Comparison of ENCODE assay signal across 16 cellular contexts in genomic region chr17:64092952-64093451, GRCh38. TPM values are rescaled to one million over a fixed set of nuclear protein-coding genes. Genes with fewer than 3 reads are reported as not detected.
DNase-seq lines count a peak whose midpoint lies in the region; ATAC-seq and TF ChIP-seq lines count a peak whose summit lies in the region.
"Had no signal": no experiment of that assay in that cellular context is flagged by ENCODE, and none has a peak within 500 bp of the region (broad histone marks: within the 10 kb centered on the region; RNA-seq: fewer than 3 reads in every experiment).

No MANE protein-coding gene starts in this region.

- TF ChIP-seq CTCF in choroid plexus epithelial cell (conservative IDR thresholded peaks at IDR 0.05; ENCODE audit: low read depth, low read length) (no peak), upper lobe of left lung (IDR thresholded peaks at IDR 0.05) (no peak)

- H3K9me3 ChIP-seq in upper lobe of left lung, result no peaks in the 10 kb centered on the region
- H3K9me3 ChIP-seq: HAP-1 had no signal

- H3K36me3 Mint-ChIP-seq in activated T-cell treated with anti-CD3 and anti-CD28 coated beads, Interleukin-2, amount 50 U/mL, for 24 hours (ENCODE audit: low read depth), result peaks cover 39% of the 10 kb centered on the region

- peaks cover 76% of the 10 kb centered on the region for H3K4me1 Mint-ChIP-seq in activated T-cell treated with anti-CD3 and anti-CD28 coated beads, Interleukin-2, amount 50 U/mL, for 24 hours (ENCODE audit: low read depth)

- no peak for TF ChIP-seq EP300 in upper lobe of left lung (IDR thresholded peaks at IDR 0.05)

- no peaks in the 10 kb centered on the region for H3K27me3 ChIP-seq in upper lobe of left lung
- H3K27me3 ChIP-seq: foreskin keratinocyte had no signal

- ATAC-seq in upper lobe of left lung (ENCODE audit: low FRiP score in 2 of 2) (no peak), HG03139 (IDR thresholded peaks at IDR 0.05; ENCODE audit: unreplicated experiment) (no peak)
- ATAC-seq: foreskin keratinocyte had no signal

- no peak overlapping the region for H3K4me3 Mint-ChIP-seq in activated T-cell treated with anti-CD3 and anti-CD28 coated beads, Interleukin-2, amount 50 U/mL, for 24 hours

- no peaks in the 10 kb centered on the region for H3K27me3 Mint-ChIP-seq in activated T-cell treated with anti-CD3 and anti-CD28 coated beads, Interleukin-2, amount 50 U/mL, for 24 hours

- no peak for TF ChIP-seq POLR2A in upper lobe of left lung (IDR thresholded peaks at IDR 0.05)

- WGBS in upper lobe of left lung, 2 donors, result 56 to 78% methylated on average over 4 of the region's 4 CpGs

- H3K4me1 ChIP-seq in upper lobe of left lung, result peaks cover 0 to 52% (median 29%) of the 10 kb centered on the region in 4 donors
- H3K4me1 ChIP-seq: HAP-1 had no signal

- no peak overlapping the region for H3K4me3 ChIP-seq in choroid plexus epithelial cell (ENCODE audit: low read depth, low read length)
- H3K4me3 ChIP-seq in upper lobe of left lung, result no peak overlapping the region
- H3K4me3 ChIP-seq: HAP-1 had no signal

- H3K27ac ChIP-seq in upper lobe of left lung, result peak overlapping the region; percentile 3 to 51 (median 47)
- H3K27ac ChIP-seq: foreskin keratinocyte had no signal

- H3K36me3 ChIP-seq in upper lobe of left lung, result peaks cover 0 to 25% (median 3%) of the 10 kb centered on the region in 4 donors
- H3K36me3 ChIP-seq: HAP-1 had no signal

- no peak for DNase-seq in activated T-cell treated with anti-CD3 and anti-CD28 coated beads, Interleukin-2, amount 50 U/mL, for 24 hours
- DNase-seq in activated T-cell treated with anti-CD3 and anti-CD28 coated beads for 4 hours (no peak), NCI-H82 (lab: John Stamatoyannopoulos, UW) (peak; percentile 86), choroid plexus epithelial cell (ENCODE audit: low read depth) (peak; percentile 41), upper lobe of left lung (peak in 1 of 2 donors; percentile 65), HUDEP-2 (lab: John Stamatoyannopoulos, UW; ENCODE audit: unreplicated experiment in 76 of 76) (no peak), NCI-H2227 treated with DMSO at 0.1 percent for 48 hours (lab: John Stamatoyannopoulos, UW) (no peak)
- DNase-seq: activated naive CD4-positive, alpha-beta T cell; foreskin keratinocyte; KG1; mesendoderm; NCI-H187; NCI-H748 treated with DMSO at 0.1 percent for 48 hours; stimulated activated naive CD4-positive, alpha-beta T cell treated with Interleukin-2 at 50 U/mL for 16 hours had no signal

- H3K27ac Mint-ChIP-seq in activated T-cell treated with anti-CD3 and anti-CD28 coated beads, Interleukin-2, amount 50 U/mL, for 24 hours, result peak overlapping the region; percentile 17

- no peaks in the 10 kb centered on the region for H3K9me3 Mint-ChIP-seq in activated T-cell treated with anti-CD3 and anti-CD28 coated beads, Interleukin-2, amount 50 U/mL, for 24 hours

RNA-seq across cellular contexts. Expression of gene ERN1, which starts 36.9 kb away (rescaled TPM):
- total RNA-seq in upper lobe of left lung, result 10 to 100 TPM; 32.8 to 65.0 (median 41.9) TPM

Comparison
In these comparisons a context has a peak if more than half of its experiments do, and no peak if none do; other contexts are left out.
1. DNase-seq: peak in NCI-H82 (single experiment) and choroid plexus epithelial cell (single experiment); none in activated T-cell treated with anti-CD3 and anti-CD28 coated beads, Interleukin-2, amount 50 U/mL, for 24 hours (single experiment), activated T-cell treated with anti-CD3 and anti-CD28 coated beads for 4 hours (single experiment), HUDEP-2 (0 of 76) and NCI-H2227 treated with DMSO at 0.1 percent for 48 hours (single experiment).